8 cellular contexts compared by ENCODE assay signal in the genomic region with DNA sequence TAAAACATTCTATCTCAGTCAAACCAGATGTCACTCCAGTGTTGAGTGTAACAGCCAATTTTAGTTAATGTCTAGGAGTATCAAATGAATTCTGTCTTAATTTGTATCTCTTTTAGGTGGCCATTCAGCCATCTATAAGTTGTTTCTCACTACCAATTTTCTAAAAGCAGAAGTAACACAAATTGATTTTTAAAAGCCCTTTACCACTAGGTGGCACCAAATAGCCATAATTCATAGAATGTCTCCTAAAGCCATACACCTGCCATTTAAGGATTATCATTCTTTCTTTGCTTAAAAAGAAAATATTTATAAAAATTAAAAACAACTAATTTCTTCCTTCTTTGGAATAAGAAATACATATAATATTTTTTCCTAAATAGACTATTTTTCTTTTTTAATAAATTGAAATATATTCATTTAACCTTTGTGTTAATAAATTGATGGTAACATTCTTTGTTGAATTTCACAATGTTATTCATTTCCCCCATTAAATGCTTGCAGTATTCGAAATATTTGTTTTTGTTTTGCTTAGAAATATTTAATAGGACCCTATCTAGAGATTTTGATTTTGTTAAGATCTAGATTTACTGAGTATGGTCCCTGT.
A peak's percentile ranks its signal among the peaks of the same experiment; 100 is the strongest.
DNase-seq lines count a peak whose midpoint lies in the region; ATAC-seq, FAIRE-seq and TF ChIP-seq lines count a peak whose summit lies in the region.

No MANE protein-coding gene starts in this region.

- H4K20me1 ChIP-seq in GM12878 (ENCODE audit: control insufficient read depth, insufficient read depth): no peaks in the 10 kb centered on the region

- no peak overlapping the region for H3K4me3 ChIP-seq in GM12878

- H3K9ac ChIP-seq in GM12878 (ENCODE audit: control insufficient read depth, insufficient read depth, low read length): no peak overlapping the region

- WGBS in GM12878 (ENCODE audit: insufficient coverage, insufficient replicate concordance, low lambda C conversion rate, missing lambda C conversion rate): 0% methylated on average over 1 of the region's 1 CpG

- RAD21 ChIA-PET in GM12878 (lab: Charles Lee; ENCODE audit: unreplicated experiment): interaction anchor here (0.6 to 2.6 kb wide), 3 partner anchors 55 to 635 kb away, joined by 3 to 9 read pairs (median 3); no protein-coding TSS in a partner anchor

- H3K4me2 ChIP-seq in GM12878 (ENCODE audit: control insufficient read depth, insufficient read depth): no peak overlapping the region

- peak; percentile 48 for DNase-seq in DMS153 treated with DMSO at 0.1 percent for 48 hours (lab: John Stamatoyannopoulos, UW; ENCODE audit: unreplicated experiment)
- peak; percentile 34 for DNase-seq in NCI-H446 treated with DMSO at 0.1 percent for 48 hours (lab: John Stamatoyannopoulos, UW)
- no peak for DNase-seq in GM12878 (ENCODE audit: low read depth, low spot score)
- peak; percentile 54 for DNase-seq in kidney glomerular epithelial cell (lab: John Stamatoyannopoulos, UW)
- DNase-seq in activated CD8-positive, alpha-beta memory T cell treated with anti-CD3 and anti-CD28 coated beads, Interleukin-2, amount 50 U/mL, for 4 hours: no peak

- SMC1A ChIA-PET in GM12878 (lab: Charles Lee; ENCODE audit: uncharacterized antibody, unreplicated experiment): interaction anchor here (0.6 to 2.9 kb wide), 6 partner anchors 9 to 637 kb away, joined by 3 to 9 read pairs (median 3); no protein-coding TSS in a partner anchor

- TF ChIP-seq POLR2A in GM12878 (IDR thresholded peaks at IDR 0.05; ENCODE audit: low read depth, low read length): no peak

- in situ Hi-C loops in GM12878 (cut with MboI): loop anchor here (25.0 kb wide), 1 partner anchor 636 kb away; no protein-coding TSS in a partner anchor

- peak; percentile 81 for TF ChIP-seq RAD21 in GM12878 (IDR thresholded peaks at IDR 0.05; ENCODE audit: insufficient read depth, low read depth, low read length)

- H3K36me3 ChIP-seq in GM12878 (ENCODE audit: control insufficient read depth in 2 of 2, insufficient read depth in 2 of 2, low read length in 1 of 2): no peaks in the 10 kb centered on the region

- BruUV-seq in GM12878 (replicated peaks; lab: Mats Ljungman, UMichigan): no TSS peak

- no peaks in the 10 kb centered on the region for H3K4me1 ChIP-seq in GM12878 (ENCODE audit: control insufficient read depth, insufficient read depth, low read length)

- peak; percentile 31 to 74 (median 32); a peak in 4 of 6 replicates for TF ChIP-seq CTCF in GM12878 (IDR thresholded peaks at IDR 0.05 in 2 of 3, conservative IDR thresholded peaks at IDR 0.05 in 1 of 3; ENCODE audit: control insufficient read depth in 2 of 3, extremely low read depth in 1 of 3, insufficient read depth in 1 of 3, low read depth in 3 of 3, low read length in 3 of 3)

- intact Hi-C loops in GM12878 (cut with micrococcal nuclease; ENCODE audit: unreplicated experiment): loop anchor here (5.0 to 10.0 kb wide), 7 partner anchors 196 to 1826 kb away; no protein-coding TSS in a partner anchor

- CTCF ChIA-PET in GM12878 (lab: Yijun Ruan, JAX): interaction anchor here (0.7 to 2.0 kb wide), 11 partner anchors 28 to 1824 kb away, joined by 3 to 14 read pairs (median 4); no protein-coding TSS in a partner anchor

- no peaks in the 10 kb centered on the region; a peak in 1 of 4 replicates for H3K27me3 ChIP-seq in GM12878 (replicated peaks in 1 of 2; ENCODE audit: control insufficient read depth in 2 of 2, insufficient read depth in 2 of 2, low read length in 1 of 2)

- POLR2A ChIA-PET in GM12878 (lab: Charles Lee): no interaction called here

- H2AFZ ChIP-seq in GM12878 (ENCODE audit: control insufficient read depth, low read depth, low read length): no peak overlapping the region

- no peak for FAIRE-seq in GM12878 (lab: Jason Lieb, UNC)

- TF ChIP-seq EP300 in GM12878 (IDR thresholded peaks at IDR 0.05; ENCODE audit: borderline replicate concordance in 1 of 2, control insufficient read depth in 1 of 2, low read depth in 2 of 2, low read length in 2 of 2): no peak

- no peak overlapping the region for H3K27ac ChIP-seq in GM12878 (ENCODE audit: control insufficient read depth, insufficient read depth)

- no peaks in the 10 kb centered on the region for H3K9me3 ChIP-seq in GM12878 (replicated peaks; ENCODE audit: control insufficient read depth, insufficient read depth, low read length)

- ATAC-seq in GM19452 (IDR thresholded peaks at IDR 0.05; ENCODE audit: unreplicated experiment) (peak; percentile 72), HG03457 (IDR thresholded peaks at IDR 0.05; ENCODE audit: unreplicated experiment) (peak; percentile 73), GM12878 (peak; percentile 82), GM21737 (IDR thresholded peaks at IDR 0.05; ENCODE audit: unreplicated experiment) (no peak)

- no peaks in the 10 kb centered on the region for H3K79me2 ChIP-seq in GM12878 (ENCODE audit: control insufficient read depth, insufficient read depth, low read length)

TF ChIP-seq in GM12878, 131 proteins besides CTCF, POLR2A, EP300 and RAD21:
- TF ChIP-seq CEBPB (IDR thresholded peaks at IDR 0.05; ENCODE audit: borderline replicate concordance in 1 of 2, low read depth in 2 of 2, low read length in 2 of 2) (no peak), SMC3 (IDR thresholded peaks at IDR 0.05; ENCODE audit: borderline replicate concordance, low read length) (peak; percentile 60; the same call in 1 of the 2 replicates), SMARCA5 (IDR thresholded peaks at IDR 0.05) (no peak)

Comparison
In these comparisons a context has a peak if more than half of its experiments do, and no peak if none do; other contexts are left out.
1. DNase-seq: peak in DMS153 treated with DMSO at 0.1 percent for 48 hours (single experiment), NCI-H446 treated with DMSO at 0.1 percent for 48 hours (single experiment) and kidney glomerular epithelial cell (single experiment); none in GM12878 (single experiment) and activated CD8-positive, alpha-beta memory T cell treated with anti-CD3 and anti-CD28 coated beads, Interleukin-2, amount 50 U/mL, for 4 hours (single experiment).